Comparison of ENCODE assay signal across 12 cellular contexts in the genomic region with DNA sequence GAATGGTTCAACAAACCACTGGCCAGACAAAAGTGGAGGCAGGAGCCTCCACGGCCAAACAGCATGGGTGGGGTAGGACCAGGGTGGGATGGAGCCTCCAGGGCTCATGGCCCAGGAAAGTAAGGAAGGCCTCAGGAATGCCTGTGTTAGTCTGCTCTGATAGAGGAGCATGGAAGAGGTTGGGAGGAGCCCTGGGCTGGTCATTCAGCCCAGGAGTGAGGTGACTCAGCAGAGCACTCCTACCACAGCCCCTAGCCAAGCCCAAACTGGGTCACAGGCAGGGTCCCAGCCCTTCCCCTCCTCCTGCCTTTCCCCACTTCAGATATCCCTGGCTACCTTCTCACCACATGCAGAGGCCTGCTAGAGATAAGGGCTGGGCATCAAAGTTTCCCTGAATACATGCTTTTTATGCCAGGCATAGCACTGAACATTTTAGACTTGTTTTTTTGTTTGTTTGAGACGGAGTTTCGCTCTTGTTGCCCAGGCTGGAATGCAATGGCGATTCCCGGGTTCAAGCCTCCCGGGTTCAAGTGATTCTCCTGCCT. TPM values are rescaled to one million over a fixed set of nuclear protein-coding genes. Genes with fewer than 3 reads are reported as not detected.
DNase-seq lines count a peak whose midpoint lies in the region; ATAC-seq and TF ChIP-seq lines count a peak whose summit lies in the region.
"Had no signal": no experiment of that assay in that cellular context is flagged by ENCODE, and none has a peak within 500 bp of the region (broad histone marks: within the 10 kb centered on the region; RNA-seq: fewer than 3 reads in every experiment).

No MANE protein-coding gene starts in this region.

- no peak for TF ChIP-seq CTCF in endodermal cell (conservative IDR thresholded peaks at IDR 0.05)
- TF ChIP-seq CTCF in osteoblast (IDR thresholded peaks at IDR 0.05; ENCODE audit: extremely low read depth, low read depth, low read length) = no peak

- H3K27ac Mint-ChIP-seq in endodermal cell = peak overlapping the region; percentile 39
- H3K27ac Mint-ChIP-seq: immature natural killer cell had no signal

- H3K27ac ChIP-seq in endodermal cell (ENCODE audit: low read depth, low read length) (no peak overlapping the region), osteoblast (ENCODE audit: low read depth, low read length) (no peak overlapping the region)
- no peak overlapping the region for H3K27ac ChIP-seq in effector memory CD4-positive, alpha-beta T cell (ENCODE audit: insufficient read depth, low read length, poor library complexity, severe bottlenecking)
- H3K27ac ChIP-seq: VCaP had no signal

- no peak overlapping the region for H2AFZ ChIP-seq in osteoblast (ENCODE audit: low read length)

- peaks cover 26% of the 10 kb centered on the region for H3K27me3 Mint-ChIP-seq in endodermal cell (ENCODE audit: insufficient read depth)

- WGBS in endodermal cell (ENCODE audit: insufficient coverage in 1 of 2, insufficient read length in 1 of 2), 2 experiments = 83 to 88% methylated on average over 4 to 6 of the region's 6 CpGs

- H3K4me1 Mint-ChIP-seq in endodermal cell = peaks cover 23% of the 10 kb centered on the region

- H3K4me3 ChIP-seq in endodermal cell (ENCODE audit: low read length) (no peak overlapping the region), osteoblast (ENCODE audit: insufficient read depth, low read length) (no peak overlapping the region), HAP-1 (no peak overlapping the region)
- H3K4me3 ChIP-seq in effector memory CD4-positive, alpha-beta T cell (ENCODE audit: insufficient read depth, low read depth, low read length, poor library complexity, severe bottlenecking) = no peak overlapping the region

- H3K36me3 ChIP-seq in endodermal cell (ENCODE audit: control insufficient read depth, insufficient read depth, low read length) (no peaks in the 10 kb centered on the region), osteoblast (ENCODE audit: insufficient read depth, low read length) (peaks cover 4% of the 10 kb centered on the region), HAP-1 (replicated peaks) (no peaks in the 10 kb centered on the region)
- H3K36me3 ChIP-seq in effector memory CD4-positive, alpha-beta T cell (ENCODE audit: control insufficient read depth, insufficient read depth, low read length) = no peaks in the 10 kb centered on the region

- no peak overlapping the region for H3K9ac ChIP-seq in endodermal cell (ENCODE audit: extremely low read depth, low read length, poor library complexity, severe bottlenecking)

- in situ Hi-C loops in HAP-1 (cut with MboI; ENCODE audit: low sequenced_read_pairs) = no loop called here

- no peak overlapping the region for H3K4me3 Mint-ChIP-seq in endodermal cell

- no peaks in the 10 kb centered on the region for H3K79me2 ChIP-seq in osteoblast (ENCODE audit: insufficient read depth, low read length)

- no peaks in the 10 kb centered on the region for H3K36me3 Mint-ChIP-seq in endodermal cell (ENCODE audit: low read depth)
- H3K36me3 Mint-ChIP-seq: immature natural killer cell had no signal

- no peak for ATAC-seq in HG02852 (IDR thresholded peaks at IDR 0.05; ENCODE audit: unreplicated experiment)

- peaks cover 28% of the 10 kb centered on the region for H3K27me3 ChIP-seq in endodermal cell (ENCODE audit: control insufficient read depth, insufficient read depth, low read length, poor library complexity, severe bottlenecking)
- no peaks in the 10 kb centered on the region for H3K27me3 ChIP-seq in osteoblast (ENCODE audit: insufficient read depth, low read length)
- peaks cover 12% of the 10 kb centered on the region; the same call in 1 of the 2 replicates for H3K27me3 ChIP-seq in HAP-1 (ENCODE audit: low read depth)
- H3K27me3 ChIP-seq in effector memory CD4-positive, alpha-beta T cell (replicated peaks; ENCODE audit: control insufficient read depth, insufficient read depth, low read length, poor library complexity, severe bottlenecking) = peaks cover 31% of the 10 kb centered on the region

- H4K20me1 ChIP-seq in osteoblast (ENCODE audit: insufficient read depth, low read length) = peaks cover 19% of the 10 kb centered on the region

- H3K4me2 ChIP-seq in osteoblast (ENCODE audit: insufficient read depth, low read length) = no peak overlapping the region

- H3K9me3 Mint-ChIP-seq in endodermal cell = no peaks in the 10 kb centered on the region
- H3K9me3 Mint-ChIP-seq: immature natural killer cell had no signal

- H3K4me1 ChIP-seq in endodermal cell (ENCODE audit: control insufficient read depth, insufficient read depth, low read length) = peaks cover 5% of the 10 kb centered on the region
- peaks cover 45% of the 10 kb centered on the region for H3K4me1 ChIP-seq in osteoblast (ENCODE audit: insufficient read depth, low read length)
- H3K4me1 ChIP-seq in HAP-1 = no peaks in the 10 kb centered on the region
- H3K4me1 ChIP-seq in effector memory CD4-positive, alpha-beta T cell (ENCODE audit: control insufficient read depth, insufficient read depth, low read length, poor library complexity, severe bottlenecking) = peaks cover 12% of the 10 kb centered on the region

- H3K9me3 ChIP-seq in endodermal cell (ENCODE audit: control insufficient read depth, low read length) = no peaks in the 10 kb centered on the region
- no peaks in the 10 kb centered on the region for H3K9me3 ChIP-seq in osteoblast (ENCODE audit: low read depth, low read length)
- H3K9me3 ChIP-seq in HAP-1 = no peaks in the 10 kb centered on the region
- no peaks in the 10 kb centered on the region for H3K9me3 ChIP-seq in effector memory CD4-positive, alpha-beta T cell (ENCODE audit: control insufficient read depth, low read length)

- DNase-seq in ELF-1 (ENCODE audit: low read depth, low spot score) (peak; percentile 78), NCI-H226 (peak; percentile 97), endodermal cell (peak; percentile 73), osteoblast (ENCODE audit: insufficient read length, low spot score, missing footprints) (peak; percentile 98), SHP77 (lab: John Stamatoyannopoulos, UW) (no peak), HAP-1 (ENCODE audit: low spot score in 2 of 2) (no peak)
- DNase-seq in effector memory CD4-positive, alpha-beta T cell = no peak
- DNase-seq: immature natural killer cell; NCI-H1417; stimulated activated CD4-positive, alpha-beta T cell treated with anti-CD3 and anti-CD28 coated beads, Interleukin-4, amount 100 ng/mL, for 4 hours had no signal

RNA-seq across cellular contexts. Expression of a gene that starts 3.1 kb away (rescaled TPM):
- total RNA-seq in endodermal cell = 1 to 10 TPM; 5.8 to 7.3 TPM
- polyA plus RNA-seq in endodermal cell (2013, experiment 1 of 2) = 12.7 TPM
- 11.1 TPM for polyA plus RNA-seq in endodermal cell (2013, experiment 2 of 2)
- 25.3 and 27.1 TPM in 2 replicates for total RNA-seq in osteoblast

RNA-seq across cellular contexts. Expression of a gene that starts 56.6 kb away (rescaled TPM):
- total RNA-seq in endodermal cell (100 to 1,000 TPM; 108 to 133 TPM), osteoblast (26.1 and 26.8 TPM in 2 replicates)
- 89.7 TPM for polyA plus RNA-seq in endodermal cell (2013, experiment 1 of 2)
- 83.8 TPM for polyA plus RNA-seq in endodermal cell (2013, experiment 2 of 2)

Comparison
In these comparisons a context has a peak if more than half of its experiments do, and no peak if none do; other contexts are left out.
1. DNase-seq: peak in ELF-1 (single experiment), NCI-H226 (single experiment), endodermal cell (single experiment) and osteoblast (single experiment); none in SHP77 (0 of 2), HAP-1 (0 of 2) and effector memory CD4-positive, alpha-beta T cell (0 of 3).